1 cellular context compared by ENCODE assay signal in the genomic region with DNA sequence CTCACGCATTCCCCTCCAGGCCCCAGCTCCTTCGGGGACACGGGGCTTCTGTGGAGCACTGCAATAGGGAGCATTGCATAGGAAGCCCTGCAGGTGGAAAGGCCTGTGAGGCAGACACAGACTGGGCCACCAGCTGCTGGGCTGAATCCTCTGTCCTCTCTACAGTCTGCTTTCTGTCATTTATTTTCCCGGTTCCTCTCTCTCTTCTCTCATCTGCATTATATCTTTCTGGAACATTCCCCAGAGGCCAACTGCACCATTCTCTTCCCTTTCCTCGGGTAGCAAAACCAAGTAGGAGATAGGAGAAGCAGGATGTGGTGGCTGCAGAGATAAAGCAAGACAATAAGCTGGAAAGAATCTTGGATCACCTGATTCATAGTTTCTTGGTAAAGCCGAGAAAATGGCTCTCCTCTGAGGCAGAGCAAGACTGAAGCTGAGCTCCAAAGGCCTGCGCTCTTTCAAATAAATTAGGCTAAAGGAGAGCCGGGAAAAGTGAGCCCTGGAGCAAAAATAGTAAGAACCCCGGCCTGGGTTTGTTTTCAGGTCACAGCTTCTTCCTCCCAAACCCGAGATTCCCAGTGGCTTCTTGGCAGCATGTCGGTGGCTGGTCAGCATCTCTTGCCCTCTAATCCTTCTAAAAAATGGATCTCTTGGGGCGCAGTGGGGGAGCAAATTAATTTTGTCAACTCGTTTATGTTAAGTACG.
TF ChIP-seq lines count a peak whose summit lies in the region.

No MANE protein-coding gene starts in this region.

TF ChIP-seq in WTC11, 78 proteins besides CTCF, POLR2A, EP300 and RAD21 (continued from another document):
- TF ChIP-seq, protein P1, sequence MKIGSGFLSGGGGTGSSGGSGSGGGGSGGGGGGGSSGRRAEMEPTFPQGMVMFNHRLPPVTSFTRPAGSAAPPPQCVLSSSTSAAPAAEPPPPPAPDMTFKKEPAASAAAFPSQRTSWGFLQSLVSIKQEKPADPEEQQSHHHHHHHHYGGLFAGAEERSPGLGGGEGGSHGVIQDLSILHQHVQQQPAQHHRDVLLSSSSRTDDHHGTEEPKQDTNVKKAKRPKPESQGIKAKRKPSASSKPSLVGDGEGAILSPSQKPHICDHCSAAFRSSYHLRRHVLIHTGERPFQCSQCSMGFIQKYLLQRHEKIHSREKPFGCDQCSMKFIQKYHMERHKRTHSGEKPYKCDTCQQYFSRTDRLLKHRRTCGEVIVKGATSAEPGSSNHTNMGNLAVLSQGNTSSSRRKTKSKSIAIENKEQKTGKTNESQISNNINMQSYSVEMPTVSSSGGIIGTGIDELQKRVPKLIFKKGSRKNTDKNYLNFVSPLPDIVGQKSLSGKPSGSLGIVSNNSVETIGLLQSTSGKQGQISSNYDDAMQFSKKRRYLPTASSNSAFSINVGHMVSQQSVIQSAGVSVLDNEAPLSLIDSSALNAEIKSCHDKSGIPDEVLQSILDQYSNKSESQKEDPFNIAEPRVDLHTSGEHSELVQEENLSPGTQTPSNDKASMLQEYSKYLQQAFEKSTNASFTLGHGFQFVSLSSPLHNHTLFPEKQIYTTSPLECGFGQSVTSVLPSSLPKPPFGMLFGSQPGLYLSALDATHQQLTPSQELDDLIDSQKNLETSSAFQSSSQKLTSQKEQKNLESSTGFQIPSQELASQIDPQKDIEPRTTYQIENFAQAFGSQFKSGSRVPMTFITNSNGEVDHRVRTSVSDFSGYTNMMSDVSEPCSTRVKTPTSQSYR (CRISPR knock-in tag; IDR thresholded peaks at IDR 0.05), result no peak
- TF ChIP-seq FOXJ3 (CRISPR knock-in tag; IDR thresholded peaks at IDR 0.05; ENCODE audit: borderline replicate concordance) (no peak), ZNF219 (CRISPR knock-in tag; IDR thresholded peaks at IDR 0.05; ENCODE audit: borderline replicate concordance) (no peak), NR2C2 (CRISPR knock-in tag; IDR thresholded peaks at IDR 0.05) (no peak), JUN (CRISPR knock-in tag; IDR thresholded peaks at IDR 0.05) (no peak), ZNF121 (CRISPR knock-in tag; IDR thresholded peaks at IDR 0.05) (no peak), FOXP1 (CRISPR knock-in tag; IDR thresholded peaks at IDR 0.05; ENCODE audit: borderline replicate concordance) (no peak), ETV6 (CRISPR knock-in tag; IDR thresholded peaks at IDR 0.05) (no peak), ZNF232 (CRISPR knock-in tag; IDR thresholded peaks at IDR 0.05) (no peak), SP1 (CRISPR knock-in tag; conservative IDR thresholded peaks at IDR 0.05) (no peak)
- TF ChIP-seq, protein P2, sequence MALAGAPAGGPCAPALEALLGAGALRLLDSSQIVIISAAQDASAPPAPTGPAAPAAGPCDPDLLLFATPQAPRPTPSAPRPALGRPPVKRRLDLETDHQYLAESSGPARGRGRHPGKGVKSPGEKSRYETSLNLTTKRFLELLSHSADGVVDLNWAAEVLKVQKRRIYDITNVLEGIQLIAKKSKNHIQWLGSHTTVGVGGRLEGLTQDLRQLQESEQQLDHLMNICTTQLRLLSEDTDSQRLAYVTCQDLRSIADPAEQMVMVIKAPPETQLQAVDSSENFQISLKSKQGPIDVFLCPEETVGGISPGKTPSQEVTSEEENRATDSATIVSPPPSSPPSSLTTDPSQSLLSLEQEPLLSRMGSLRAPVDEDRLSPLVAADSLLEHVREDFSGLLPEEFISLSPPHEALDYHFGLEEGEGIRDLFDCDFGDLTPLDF (CRISPR knock-in tag; IDR thresholded peaks at IDR 0.05), result no peak
- TF ChIP-seq, protein P3, sequence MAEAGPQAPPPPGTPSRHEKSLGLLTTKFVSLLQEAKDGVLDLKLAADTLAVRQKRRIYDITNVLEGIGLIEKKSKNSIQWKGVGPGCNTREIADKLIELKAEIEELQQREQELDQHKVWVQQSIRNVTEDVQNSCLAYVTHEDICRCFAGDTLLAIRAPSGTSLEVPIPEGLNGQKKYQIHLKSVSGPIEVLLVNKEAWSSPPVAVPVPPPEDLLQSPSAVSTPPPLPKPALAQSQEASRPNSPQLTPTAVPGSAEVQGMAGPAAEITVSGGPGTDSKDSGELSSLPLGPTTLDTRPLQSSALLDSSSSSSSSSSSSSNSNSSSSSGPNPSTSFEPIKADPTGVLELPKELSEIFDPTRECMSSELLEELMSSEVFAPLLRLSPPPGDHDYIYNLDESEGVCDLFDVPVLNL (CRISPR knock-in tag; IDR thresholded peaks at IDR 0.05; ENCODE audit: borderline replicate concordance, low read depth), result no peak
- TF ChIP-seq, protein P4, sequence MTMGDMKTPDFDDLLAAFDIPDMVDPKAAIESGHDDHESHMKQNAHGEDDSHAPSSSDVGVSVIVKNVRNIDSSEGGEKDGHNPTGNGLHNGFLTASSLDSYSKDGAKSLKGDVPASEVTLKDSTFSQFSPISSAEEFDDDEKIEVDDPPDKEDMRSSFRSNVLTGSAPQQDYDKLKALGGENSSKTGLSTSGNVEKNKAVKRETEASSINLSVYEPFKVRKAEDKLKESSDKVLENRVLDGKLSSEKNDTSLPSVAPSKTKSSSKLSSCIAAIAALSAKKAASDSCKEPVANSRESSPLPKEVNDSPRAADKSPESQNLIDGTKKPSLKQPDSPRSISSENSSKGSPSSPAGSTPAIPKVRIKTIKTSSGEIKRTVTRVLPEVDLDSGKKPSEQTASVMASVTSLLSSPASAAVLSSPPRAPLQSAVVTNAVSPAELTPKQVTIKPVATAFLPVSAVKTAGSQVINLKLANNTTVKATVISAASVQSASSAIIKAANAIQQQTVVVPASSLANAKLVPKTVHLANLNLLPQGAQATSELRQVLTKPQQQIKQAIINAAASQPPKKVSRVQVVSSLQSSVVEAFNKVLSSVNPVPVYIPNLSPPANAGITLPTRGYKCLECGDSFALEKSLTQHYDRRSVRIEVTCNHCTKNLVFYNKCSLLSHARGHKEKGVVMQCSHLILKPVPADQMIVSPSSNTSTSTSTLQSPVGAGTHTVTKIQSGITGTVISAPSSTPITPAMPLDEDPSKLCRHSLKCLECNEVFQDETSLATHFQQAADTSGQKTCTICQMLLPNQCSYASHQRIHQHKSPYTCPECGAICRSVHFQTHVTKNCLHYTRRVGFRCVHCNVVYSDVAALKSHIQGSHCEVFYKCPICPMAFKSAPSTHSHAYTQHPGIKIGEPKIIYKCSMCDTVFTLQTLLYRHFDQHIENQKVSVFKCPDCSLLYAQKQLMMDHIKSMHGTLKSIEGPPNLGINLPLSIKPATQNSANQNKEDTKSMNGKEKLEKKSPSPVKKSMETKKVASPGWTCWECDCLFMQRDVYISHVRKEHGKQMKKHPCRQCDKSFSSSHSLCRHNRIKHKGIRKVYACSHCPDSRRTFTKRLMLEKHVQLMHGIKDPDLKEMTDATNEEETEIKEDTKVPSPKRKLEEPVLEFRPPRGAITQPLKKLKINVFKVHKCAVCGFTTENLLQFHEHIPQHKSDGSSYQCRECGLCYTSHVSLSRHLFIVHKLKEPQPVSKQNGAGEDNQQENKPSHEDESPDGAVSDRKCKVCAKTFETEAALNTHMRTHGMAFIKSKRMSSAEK (CRISPR knock-in tag; IDR thresholded peaks at IDR 0.05; ENCODE audit: borderline replicate concordance), result no peak
TF ChIP-seq in WTC11: peak in this region for 0.
